In the genomic region with DNA sequence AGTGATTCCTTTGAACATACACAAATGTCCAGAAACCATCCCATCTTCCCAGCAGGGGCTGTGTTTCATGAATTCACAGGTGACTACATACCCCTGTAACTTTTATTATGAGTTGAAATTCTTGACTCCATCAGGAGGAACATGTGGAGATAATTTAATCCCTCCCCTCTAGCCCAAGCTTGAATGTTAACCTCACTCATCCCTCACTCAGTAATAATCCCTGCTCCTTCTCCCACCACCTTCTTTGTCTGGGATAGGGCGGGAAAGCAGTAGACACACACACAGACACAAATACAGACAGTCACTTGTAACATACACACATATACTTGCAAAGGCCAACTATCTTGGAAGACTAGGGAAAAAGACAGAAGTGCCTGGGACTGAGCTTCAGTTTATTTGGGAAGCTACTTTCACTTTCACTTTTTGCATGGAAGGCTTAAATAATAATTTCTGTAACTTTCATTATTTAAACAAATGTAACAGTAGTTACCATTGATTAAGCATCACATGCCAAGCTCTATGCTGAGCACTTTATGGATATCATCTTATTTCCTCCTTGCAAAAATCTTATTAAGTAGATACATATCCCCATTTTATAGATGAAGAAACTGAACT, we compare ENCODE assay signal across 10 cellular contexts. TPM values are rescaled to one million over a fixed set of nuclear protein-coding genes. Genes with fewer than 3 reads are reported as not detected.
DNase-seq lines count a peak whose midpoint lies in the region; ATAC-seq and TF ChIP-seq lines count a peak whose summit lies in the region.
"Had no signal": no experiment of that assay in that cellular context is flagged by ENCODE, and none has a peak within 500 bp of the region (broad histone marks: within the 10 kb centered on the region; RNA-seq: fewer than 3 reads in every experiment).

No MANE protein-coding gene starts in this region.

- no peak for TF ChIP-seq POLR2A in transverse colon (IDR thresholded peaks at IDR 0.05)

- H3K36me3 Mint-ChIP-seq in activated naive CD4-positive, alpha-beta T cell treated with anti-CD3 and anti-CD28 coated beads for 36 hours (ENCODE audit: low read depth) = no peaks in the 10 kb centered on the region

- no peak overlapping the region for H3K4me3 Mint-ChIP-seq in activated naive CD4-positive, alpha-beta T cell treated with anti-CD3 and anti-CD28 coated beads for 36 hours

- TF ChIP-seq CTCF in astrocyte of the spinal cord (IDR thresholded peaks at IDR 0.05; ENCODE audit: low read depth, low read length) = no peak
- TF ChIP-seq CTCF in left lung (IDR thresholded peaks at IDR 0.05) = no peak
- TF ChIP-seq CTCF in transverse colon (IDR thresholded peaks at IDR 0.05) = no peak

- CTCF ChIA-PET in activated naive CD4-positive, alpha-beta T cell treated with anti-CD3 and anti-CD28 coated beads for 36 hours (lab: Charles Lee) = no interaction called here

- H3K4me3 ChIP-seq in astrocyte of the spinal cord (ENCODE audit: low read depth, low read length) (peak overlapping the region; percentile 34), left lung (peak overlapping the region; percentile 9 to 39), transverse colon (peak overlapping the region in 3 of 4 donors; percentile 5 to 31 (median 14))
- H3K4me3 ChIP-seq: testis had no signal

- in situ Hi-C loops in astrocyte of the spinal cord (cut with HindIII; ENCODE audit: low sequenced_read_pairs) = no loop called here
- in situ Hi-C loops in transverse colon (cut with MboI; ENCODE audit: low pct_ligation_motif_present in 1 of 4, low pct_unique_long_range_greater_than_20kb in 1 of 4, low sequenced_read_pairs in 3 of 4) = no loop called here

- H3K27me3 ChIP-seq in left lung (no peaks in the 10 kb centered on the region), transverse colon (no peaks in the 10 kb centered on the region)
- H3K27me3 ChIP-seq: testis had no signal

- TF ChIP-seq EP300 in transverse colon (IDR thresholded peaks at IDR 0.05; ENCODE audit: low read depth) = no peak

- H3K4me1 ChIP-seq in left lung (peaks cover 0 to 24% of the 10 kb centered on the region in 2 donors), transverse colon (peaks cover 0 to 22% (median 4%) of the 10 kb centered on the region in 4 donors)
- H3K4me1 ChIP-seq: testis had no signal

- H3K27ac ChIP-seq in left lung (peak overlapping the region; percentile 46 to 51), transverse colon (peak overlapping the region in 2 of 4 donors; percentile 3 to 17)
- H3K27ac ChIP-seq: testis had no signal

- 72 to 78% methylated on average over 1 of the region's 1 CpG for WGBS in transverse colon (ENCODE audit: low coverage in 1 of 2), 2 donors

- intact Hi-C loops in left lung (cut with DNase I) (no loop called here), transverse colon (cut with DNase I; ENCODE audit: low total_unique reads) (no loop called here)
- intact Hi-C loops in activated naive CD4-positive, alpha-beta T cell treated with anti-CD3 and anti-CD28 coated beads for 36 hours (cut with micrococcal nuclease) = no loop called here

- H3K9me3 ChIP-seq in left lung (no peaks in the 10 kb centered on the region), transverse colon (no peaks in the 10 kb centered on the region)
- H3K9me3 ChIP-seq: testis had no signal

- ATAC-seq in left lung (peak; percentile 33), HG02571 (IDR thresholded peaks at IDR 0.05; ENCODE audit: unreplicated experiment) (no peak), HG03108 (IDR thresholded peaks at IDR 0.05; ENCODE audit: unreplicated experiment) (no peak)
- ATAC-seq: left colon had no signal

- peaks cover 5% of the 10 kb centered on the region for H3K27me3 Mint-ChIP-seq in activated naive CD4-positive, alpha-beta T cell treated with anti-CD3 and anti-CD28 coated beads for 36 hours (ENCODE audit: low read depth)

- H3K36me3 ChIP-seq in left lung (no peaks in the 10 kb centered on the region), transverse colon (no peaks in the 10 kb centered on the region)

- peak; percentile 50 for DNase-seq in NCI-H82 (lab: John Stamatoyannopoulos, UW)
- no peak for DNase-seq in NCI-H82 treated with DMSO at 0.1 percent for 48 hours (lab: John Stamatoyannopoulos, UW; ENCODE audit: unreplicated experiment)
- peak; percentile 63 for DNase-seq in astrocyte of the spinal cord (ENCODE audit: low read depth, low spot score)
- no peak for DNase-seq in left lung
- no peak for DNase-seq in transverse colon
- no peak for DNase-seq in activated naive CD4-positive, alpha-beta T cell treated with anti-CD3 and anti-CD28 coated beads for 36 hours
- DNase-seq: left colon, testis had no signal

- H3K27ac Mint-ChIP-seq in activated naive CD4-positive, alpha-beta T cell treated with anti-CD3 and anti-CD28 coated beads for 36 hours = no peak overlapping the region

- H3K9me3 Mint-ChIP-seq in activated naive CD4-positive, alpha-beta T cell treated with anti-CD3 and anti-CD28 coated beads for 36 hours = peaks cover 2% of the 10 kb centered on the region

- peaks cover 11% of the 10 kb centered on the region for H3K4me1 Mint-ChIP-seq in activated naive CD4-positive, alpha-beta T cell treated with anti-CD3 and anti-CD28 coated beads for 36 hours (ENCODE audit: low read depth)

RNA-seq across cellular contexts. Expression of a gene that starts 7.3 kb away (rescaled TPM):
- total RNA-seq in left lung (10 to 100 TPM; 27.4 to 33.1 TPM), transverse colon (10 to 100 TPM in 2 of 4 donors, 1 to 10 TPM in 2; 3.0 to 19.1 (median 9.6) TPM)
- 1 to 10 TPM; 1.9 to 2.2 TPM for total RNA-seq in activated naive CD4-positive, alpha-beta T cell treated with anti-CD3 and anti-CD28 coated beads for 36 hours

Comparison
In these comparisons a context has a peak if more than half of its experiments do, and no peak if none do; other contexts are left out.
1. DNase-seq: peak in NCI-H82 (single experiment) and astrocyte of the spinal cord (single experiment); none in NCI-H82 treated with DMSO at 0.1 percent for 48 hours (single experiment), left lung (0 of 2), transverse colon (single experiment) and activated naive CD4-positive, alpha-beta T cell treated with anti-CD3 and anti-CD28 coated beads for 36 hours (single experiment).
2. Peak in every context shown above with its lines, with median percentiles within 50 percentile points of each other: H3K4me3 ChIP-seq.